Comparison of ENCODE assay signal across 23 cellular contexts in the genomic region with DNA sequence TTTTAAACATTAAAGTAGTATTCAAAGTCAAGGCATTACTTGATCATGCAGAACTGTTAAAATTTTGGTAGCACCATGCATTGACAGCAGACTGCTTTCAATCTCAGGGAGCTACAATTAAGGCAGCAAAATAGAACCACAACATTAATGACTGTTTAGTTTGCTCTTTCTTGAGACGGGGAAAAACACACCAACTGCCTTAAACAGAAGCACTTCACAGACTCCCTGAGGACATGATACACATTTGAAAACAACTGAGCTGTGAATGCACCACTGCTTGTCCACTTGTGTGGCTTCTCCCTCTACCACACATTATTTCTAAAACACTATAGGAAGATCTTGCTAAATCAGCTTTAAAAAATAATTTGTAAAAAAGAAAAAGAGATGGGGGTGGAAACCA.
"Had no signal": no experiment of that assay in that cellular context is flagged by ENCODE, and none has a peak within 500 bp of the region (broad histone marks: within the 10 kb centered on the region; RNA-seq: fewer than 3 reads in every experiment).

No MANE protein-coding gene starts in this region.

- H3K36me3 ChIP-seq: gastroesophageal sphincter, heart left ventricle, sigmoid colon, thoracic aorta, vagina had no signal

- H3K27ac ChIP-seq: coronary artery, epithelial cell of prostate, gastroesophageal sphincter, heart left ventricle, parathyroid adenoma, sigmoid colon, thoracic aorta, vagina had no signal

- H3K4me3 ChIP-seq: coronary artery, gastroesophageal sphincter, heart left ventricle, sigmoid colon, thoracic aorta, vagina had no signal

- H3K27ac Mint-ChIP-seq: activated CD4-positive, alpha-beta T cell treated with anti-CD3 and anti-CD28 coated beads for 36 hours; activated naive CD4-positive, alpha-beta T cell treated with anti-CD3 and anti-CD28 coated beads for 36 hours; activated naive CD8-positive, alpha-beta T cell treated with anti-CD3 and anti-CD28 coated beads, Interleukin-2, amount 10 ng/mL, durations not matched to agents 7 days and 5 days; nephron progenitor cell; type B pancreatic cell; WTC11 had no signal

- ATAC-seq: activated CD4-positive, alpha-beta T cell treated with anti-CD3 and anti-CD28 coated beads for 36 hours; activated T-cell treated with anti-CD3 and anti-CD28 coated beads, Interleukin-2, amount 50 U/mL, for 4 hours; gastroesophageal sphincter; heart left ventricle; WTC11 had no signal

- H3K4me1 ChIP-seq: gastroesophageal sphincter, parathyroid adenoma, sigmoid colon, vagina had no signal

- H3K27me3 ChIP-seq: gastroesophageal sphincter, heart left ventricle, sigmoid colon, vagina had no signal

- H3K4me1 Mint-ChIP-seq: activated naive CD8-positive, alpha-beta T cell treated with anti-CD3 and anti-CD28 coated beads, Interleukin-2, amount 10 ng/mL, durations not matched to agents 7 days and 5 days; WTC11 had no signal

- DNase-seq: activated CD4-positive, alpha-beta T cell treated with anti-CD3 and anti-CD28 coated beads for 36 hours; activated CD4-positive, alpha-beta T cell treated with anti-CD3 and anti-CD28 coated beads, Interleukin-2, amount 50 U/mL, for 48 hours; activated CD8-positive, alpha-beta memory T cell treated with anti-CD3 and anti-CD28 coated beads, Interleukin-2, amount 50 U/mL, for 48 hours; activated naive CD4-positive, alpha-beta T cell treated with anti-CD3 and anti-CD28 coated beads for 36 hours; activated naive CD8-positive, alpha-beta T cell treated with anti-CD3 and anti-CD28 coated beads, Interleukin-2, amount 10 ng/mL, durations not matched to agents 7 days and 5 days; activated T-cell treated with anti-CD3 and anti-CD28 coated beads, Interleukin-2, amount 50 U/mL, for 4 hours; amniotic stem cell; heart left ventricle; nephron progenitor cell; nucleus accumbens; sigmoid colon; stimulated activated CD4-positive, alpha-beta T cell treated with anti-CD3 and anti-CD28 coated beads, Interleukin-2, amount 100 ng/mL, for 48 hours; stimulated activated CD8-positive, alpha-beta memory T cell treated with anti-CD3 and anti-CD28 coated beads, Interleukin-4, amount 100 ng/mL, for 48 hours; stimulated activated naive CD4-positive, alpha-beta T cell treated with Interleukin-2 at 50 U/mL for 16 hours; T-helper 9 cell had no signal

- H3K9ac ChIP-seq: parathyroid adenoma had no signal

- H3K4me3 Mint-ChIP-seq: activated CD4-positive, alpha-beta T cell treated with anti-CD3 and anti-CD28 coated beads for 36 hours; activated naive CD4-positive, alpha-beta T cell treated with anti-CD3 and anti-CD28 coated beads for 36 hours; activated naive CD8-positive, alpha-beta T cell treated with anti-CD3 and anti-CD28 coated beads, Interleukin-2, amount 10 ng/mL, durations not matched to agents 7 days and 5 days; activated T-cell treated with anti-CD3 and anti-CD28 coated beads, Interleukin-2, amount 50 U/mL, for 4 hours; nephron progenitor cell; type B pancreatic cell; WTC11 had no signal

- H3K36me3 Mint-ChIP-seq: activated naive CD8-positive, alpha-beta T cell treated with anti-CD3 and anti-CD28 coated beads, Interleukin-2, amount 10 ng/mL, durations not matched to agents 7 days and 5 days; type B pancreatic cell had no signal
